In genomic region chr18:31077883-31078282, GRCh38 we compare ENCODE assay signal across 14 cellular contexts.
"Had no signal": no experiment of that assay in that cellular context is flagged by ENCODE, and none has a peak within 500 bp of the region (broad histone marks: within the 10 kb centered on the region; RNA-seq: fewer than 3 reads in every experiment).

No MANE protein-coding gene starts in this region.

- H3K4me3 ChIP-seq: esophagus muscularis mucosa, mucosa of descending colon, sigmoid colon, testis had no signal

- DNase-seq: activated naive CD4-positive, alpha-beta T cell treated with anti-CD3 and anti-CD28 coated beads, Interleukin-2, amount 10 ng/mL, durations not matched to agents 7 days and 5 days; dermis blood vessel endothelial cell; endodermal cell; immature natural killer cell; left colon; mucosa of descending colon; occipital lobe; sigmoid colon; stimulated activated CD4-positive, alpha-beta T cell treated with anti-CD3 and anti-CD28 coated beads, Interleukin-4, amount 100 ng/mL, for 1 hour; stimulated activated CD8-positive, alpha-beta memory T cell treated with anti-CD3 and anti-CD28 coated beads, Interleukin-4, amount 100 ng/mL, for 48 hours; T-cell; testis had no signal

- ATAC-seq: left colon; mucosa of descending colon; natural killer cell treated with Interleukin-12 subunit alpha and Interleukin-12 subunit beta and Interleukin-15 and Interleukin-18, amount 100 ng/mL, for 72 hours; T-cell had no signal
